Comparison of ENCODE assay signal across 8 cellular contexts in genomic region chr19:18223860-18224524, GRCh38. TPM values are rescaled to one million over a fixed set of nuclear protein-coding genes. Genes with fewer than 3 reads are reported as not detected.
A peak's percentile ranks its signal among the peaks of the same experiment; 100 is the strongest.
DNase-seq lines count a peak whose midpoint lies in the region; ATAC-seq and TF ChIP-seq lines count a peak whose summit lies in the region.

No MANE protein-coding gene starts in this region.

- H3K36me3 ChIP-seq in heart left ventricle = no peaks in the 10 kb centered on the region

- intact Hi-C loops in Right ventricle myocardium inferior (cut with DNase I) (loop anchor here (2.0 kb wide), 1 partner anchor 19 kb away; the partner anchor contains the start of gene RAB3A), cardiac septum (cut with DNase I) (no loop called here), heart left ventricle (cut with DNase I) (loop anchor here in 3 of 10 donors (1.0 to 5.0 kb wide), 3 partner anchors 19 to 72 kb away; partner anchors contain the start of genes PIK3R2 (in 2 of the 3) and RAB3A (in 1 of the 3))

- TF ChIP-seq CTCF in heart left ventricle (IDR thresholded peaks at IDR 0.05) = no peak

- H3K9me3 Mint-ChIP-seq in activated T-helper 17 cell treated with anti-CD3 and anti-CD28 coated beads, Interleukin-2, amount 50 U/mL, for 72 hours = no peaks in the 10 kb centered on the region

- no peak for TF ChIP-seq POLR2A in heart left ventricle (IDR thresholded peaks at IDR 0.05)

- peaks cover 6% of the 10 kb centered on the region for H3K36me3 Mint-ChIP-seq in activated T-helper 17 cell treated with anti-CD3 and anti-CD28 coated beads, Interleukin-2, amount 50 U/mL, for 72 hours (ENCODE audit: low read depth)

- H3K27ac Mint-ChIP-seq in activated T-helper 17 cell treated with anti-CD3 and anti-CD28 coated beads, Interleukin-2, amount 50 U/mL, for 72 hours = peak overlapping the region; percentile 93

- H3K27me3 ChIP-seq in heart left ventricle = peaks cover 18 to 60% (median 24%) of the 10 kb centered on the region in 9 donors

- ATAC-seq in Right ventricle myocardium inferior (no peak), heart left ventricle (peak in 2 of 4 donors; percentile 20 to 42), GM18519 (IDR thresholded peaks at IDR 0.05; ENCODE audit: low FRiP score, unreplicated experiment) (no peak)
- peak; percentile 19 for ATAC-seq in activated T-helper 17 cell treated with anti-CD3 and anti-CD28 coated beads, Interleukin-2, amount 50 U/mL, for 72 hours (replicated peaks)

- H3K4me1 Mint-ChIP-seq in activated T-helper 17 cell treated with anti-CD3 and anti-CD28 coated beads, Interleukin-2, amount 50 U/mL, for 72 hours = peaks cover 10% of the 10 kb centered on the region

- H3K4me3 Mint-ChIP-seq in activated T-helper 17 cell treated with anti-CD3 and anti-CD28 coated beads, Interleukin-2, amount 50 U/mL, for 72 hours = peak overlapping the region; percentile 98

- H3K27me3 Mint-ChIP-seq in activated T-helper 17 cell treated with anti-CD3 and anti-CD28 coated beads, Interleukin-2, amount 50 U/mL, for 72 hours = peaks cover 40% of the 10 kb centered on the region

- WGBS in heart left ventricle, 4 donors = 5 to 12% (median 8%) methylated on average over 33 to 39 of the region's 39 CpGs

- H3K9me3 ChIP-seq in heart left ventricle = no peaks in the 10 kb centered on the region

- H3K27ac ChIP-seq in heart left ventricle = peak overlapping the region in 9 of 12 donors; percentile 36 to 68 (median 59)

- peak overlapping the region; percentile 20 to 64 (median 50) for H3K4me3 ChIP-seq in heart left ventricle

- peaks cover 0 to 44% (median 22%) of the 10 kb centered on the region in 12 donors for H3K4me1 ChIP-seq in heart left ventricle

- DNase-seq in Right ventricle myocardium inferior (ENCODE audit: missing footprints) (peak; percentile 82), cardiac septum (ENCODE audit: low spot score) (no peak), NCI-H226 (peak; percentile 65), heart left ventricle (peak in 4 of 5 donors; percentile 39 to 76 (median 58)), retina (peak; percentile 42), NCI-H128 (lab: John Stamatoyannopoulos, UW; ENCODE audit: unreplicated experiment) (no peak)

RNA-seq across cellular contexts. Expression of gene PDE4C, which starts 2.2 kb away (rescaled TPM):
- total RNA-seq in Right ventricle myocardium inferior = 1.1 TPM
- 1.3 TPM for total RNA-seq in cardiac septum
- 1 to 10 TPM in 1 of 2 donors, under 1 TPM in 1; 0.95 to 1.4 TPM for total RNA-seq in activated T-helper 17 cell treated with anti-CD3 and anti-CD28 coated beads, Interleukin-2, amount 50 U/mL, for 72 hours
- total RNA-seq in heart left ventricle = 1 to 10 TPM in 5 of 9 donors, under 1 TPM in 3, not detected in 1; 0.16 to 3.6 (median 1.1) TPM
- polyA plus RNA-seq in heart left ventricle = 1 to 10 TPM in 1 of 2 donors, under 1 TPM in 1; 0.82 to 4.6 TPM

RNA-seq across cellular contexts. Expression of gene RAB3A, which starts 20.1 kb away (rescaled TPM):
- total RNA-seq in Right ventricle myocardium inferior (25.4 TPM), cardiac septum (21.7 TPM), heart left ventricle (10 to 100 TPM in 8 of 9 donors, 1 to 10 TPM in 1; 6.9 to 39.2 (median 31.5) TPM)
- 1 to 10 TPM; 7.2 to 9.5 TPM for total RNA-seq in activated T-helper 17 cell treated with anti-CD3 and anti-CD28 coated beads, Interleukin-2, amount 50 U/mL, for 72 hours
- 10 to 100 TPM; 17.2 to 20.1 TPM for polyA plus RNA-seq in heart left ventricle

RNA-seq across cellular contexts. Expression of gene MPV17L2, which starts 31.0 kb away (rescaled TPM):
- total RNA-seq in Right ventricle myocardium inferior (12.0 TPM), cardiac septum (14.6 TPM), heart left ventricle (10 to 100 TPM; 10.6 to 37.4 (median 14.8) TPM)
- 10 to 100 TPM in 1 of 2 donors, 1 to 10 TPM in 1; 4.2 to 12.0 TPM for total RNA-seq in activated T-helper 17 cell treated with anti-CD3 and anti-CD28 coated beads, Interleukin-2, amount 50 U/mL, for 72 hours
- polyA plus RNA-seq in heart left ventricle = 10 to 100 TPM; 24.7 to 59.3 TPM

RNA-seq across cellular contexts. Expression of gene IQCN, which starts 50.3 kb away (rescaled TPM):
- 0.43 TPM for total RNA-seq in Right ventricle myocardium inferior
- total RNA-seq in cardiac septum = 1.1 TPM
- 1 to 10 TPM; 1.1 to 1.3 TPM for total RNA-seq in activated T-helper 17 cell treated with anti-CD3 and anti-CD28 coated beads, Interleukin-2, amount 50 U/mL, for 72 hours
- 1 to 10 TPM in 4 of 9 donors, under 1 TPM in 5; 0.24 to 2.4 (median 0.75) TPM for total RNA-seq in heart left ventricle
- 1 to 10 TPM in 1 of 2 donors, under 1 TPM in 1; 0.28 to 2.8 TPM for polyA plus RNA-seq in heart left ventricle

RNA-seq across cellular contexts. Expression of gene IFI30, which starts 50.4 kb away (rescaled TPM):
- total RNA-seq in Right ventricle myocardium inferior (32.5 TPM), cardiac septum (14.6 TPM), heart left ventricle (100 to 1,000 TPM in 2 of 9 donors, 10 to 100 TPM in 4, 1 to 10 TPM in 3; 9.0 to 455 (median 15.2) TPM)
- 10 to 100 TPM; 51.7 to 81.1 TPM for total RNA-seq in activated T-helper 17 cell treated with anti-CD3 and anti-CD28 coated beads, Interleukin-2, amount 50 U/mL, for 72 hours
- 10 to 100 TPM in 1 of 2 donors, 1 to 10 TPM in 1; 8.9 to 27.1 TPM for polyA plus RNA-seq in heart left ventricle

Comparison
In these comparisons a context has a peak if more than half of its experiments do, and no peak if none do; other contexts are left out.
1. DNase-seq: peak in Right ventricle myocardium inferior (single experiment), NCI-H226 (single experiment), heart left ventricle (4 of 5) and retina (single experiment); none in cardiac septum (single experiment) and NCI-H128 (single experiment).